Comparison of ENCODE assay signal across 2 cellular contexts in genomic region chr5:11903121-11903613, GRCh38.
TF ChIP-seq lines count a peak whose summit lies in the region.

No MANE protein-coding gene starts in this region.

TF ChIP-seq in liver, 16 proteins besides CTCF, POLR2A, EP300 and RAD21 (continued from another document):
- TF ChIP-seq SP1 (IDR thresholded peaks at IDR 0.05) (no peak), HNF4A (conservative IDR thresholded peaks at IDR 0.05) (no peak), EGR1 (IDR thresholded peaks at IDR 0.05; ENCODE audit: low read depth in 2 of 2) (no peak), REST (IDR thresholded peaks at IDR 0.05) (no peak), HNF4G (IDR thresholded peaks at IDR 0.05) (no peak)
- TF ChIP-seq, protein P1, sequence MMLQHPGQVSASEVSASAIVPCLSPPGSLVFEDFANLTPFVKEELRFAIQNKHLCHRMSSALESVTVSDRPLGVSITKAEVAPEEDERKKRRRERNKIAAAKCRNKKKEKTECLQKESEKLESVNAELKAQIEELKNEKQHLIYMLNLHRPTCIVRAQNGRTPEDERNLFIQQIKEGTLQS (IDR thresholded peaks at IDR 0.05): no peak

TF ChIP-seq in HepG2, 621 proteins besides CTCF, POLR2A, EP300 and RAD21 (continued from another document):
- TF ChIP-seq, protein P2, sequence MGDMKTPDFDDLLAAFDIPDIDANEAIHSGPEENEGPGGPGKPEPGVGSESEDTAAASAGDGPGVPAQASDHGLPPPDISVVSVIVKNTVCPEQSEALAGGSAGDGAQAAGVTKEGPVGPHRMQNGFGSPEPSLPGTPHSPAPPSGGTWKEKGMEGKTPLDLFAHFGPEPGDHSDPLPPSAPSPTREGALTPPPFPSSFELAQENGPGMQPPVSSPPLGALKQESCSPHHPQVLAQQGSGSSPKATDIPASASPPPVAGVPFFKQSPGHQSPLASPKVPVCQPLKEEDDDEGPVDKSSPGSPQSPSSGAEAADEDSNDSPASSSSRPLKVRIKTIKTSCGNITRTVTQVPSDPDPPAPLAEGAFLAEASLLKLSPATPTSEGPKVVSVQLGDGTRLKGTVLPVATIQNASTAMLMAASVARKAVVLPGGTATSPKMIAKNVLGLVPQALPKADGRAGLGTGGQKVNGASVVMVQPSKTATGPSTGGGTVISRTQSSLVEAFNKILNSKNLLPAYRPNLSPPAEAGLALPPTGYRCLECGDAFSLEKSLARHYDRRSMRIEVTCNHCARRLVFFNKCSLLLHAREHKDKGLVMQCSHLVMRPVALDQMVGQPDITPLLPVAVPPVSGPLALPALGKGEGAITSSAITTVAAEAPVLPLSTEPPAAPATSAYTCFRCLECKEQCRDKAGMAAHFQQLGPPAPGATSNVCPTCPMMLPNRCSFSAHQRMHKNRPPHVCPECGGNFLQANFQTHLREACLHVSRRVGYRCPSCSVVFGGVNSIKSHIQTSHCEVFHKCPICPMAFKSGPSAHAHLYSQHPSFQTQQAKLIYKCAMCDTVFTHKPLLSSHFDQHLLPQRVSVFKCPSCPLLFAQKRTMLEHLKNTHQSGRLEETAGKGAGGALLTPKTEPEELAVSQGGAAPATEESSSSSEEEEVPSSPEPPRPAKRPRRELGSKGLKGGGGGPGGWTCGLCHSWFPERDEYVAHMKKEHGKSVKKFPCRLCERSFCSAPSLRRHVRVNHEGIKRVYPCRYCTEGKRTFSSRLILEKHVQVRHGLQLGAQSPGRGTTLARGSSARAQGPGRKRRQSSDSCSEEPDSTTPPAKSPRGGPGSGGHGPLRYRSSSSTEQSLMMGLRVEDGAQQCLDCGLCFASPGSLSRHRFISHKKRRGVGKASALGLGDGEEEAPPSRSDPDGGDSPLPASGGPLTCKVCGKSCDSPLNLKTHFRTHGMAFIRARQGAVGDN (CRISPR knock-in tag; IDR thresholded peaks at IDR 0.05): no peak
- TF ChIP-seq ZBTB43 (CRISPR knock-in tag; conservative IDR thresholded peaks at IDR 0.05) (no peak), FOXK2 (IDR thresholded peaks at IDR 0.05) (no peak), ZNF547 (CRISPR knock-in tag; IDR thresholded peaks at IDR 0.05) (no peak), ZFYVE20 (CRISPR knock-in tag; IDR thresholded peaks at IDR 0.05; ENCODE audit: borderline replicate concordance, low read depth) (no peak), MTA3 (CRISPR knock-in tag; IDR thresholded peaks at IDR 0.05) (no peak), ZBTB34 (CRISPR knock-in tag; IDR thresholded peaks at IDR 0.05) (no peak), ZNF274 (CRISPR knock-in tag; IDR thresholded peaks at IDR 0.05) (no peak), HNRNPLL (IDR thresholded peaks at IDR 0.05; ENCODE audit: low read depth, low read length, poor library complexity, severe bottlenecking) (no peak), ZNF788 (CRISPR knock-in tag; IDR thresholded peaks at IDR 0.05; ENCODE audit: borderline replicate concordance) (no peak), NFE2L2 (IDR thresholded peaks at IDR 0.05; ENCODE audit: low read length) (no peak), CBX2 (IDR thresholded peaks at IDR 0.05; ENCODE audit: low read depth, low read length) (no peak), CBX2 (CRISPR knock-in tag; IDR thresholded peaks at IDR 0.05; ENCODE audit: low read depth) (no peak), REXO4 (CRISPR knock-in tag; IDR thresholded peaks at IDR 0.05; ENCODE audit: borderline replicate concordance) (no peak), PAWR (CRISPR knock-in tag; IDR thresholded peaks at IDR 0.05; ENCODE audit: borderline replicate concordance) (no peak)
- TF ChIP-seq, protein P3, sequence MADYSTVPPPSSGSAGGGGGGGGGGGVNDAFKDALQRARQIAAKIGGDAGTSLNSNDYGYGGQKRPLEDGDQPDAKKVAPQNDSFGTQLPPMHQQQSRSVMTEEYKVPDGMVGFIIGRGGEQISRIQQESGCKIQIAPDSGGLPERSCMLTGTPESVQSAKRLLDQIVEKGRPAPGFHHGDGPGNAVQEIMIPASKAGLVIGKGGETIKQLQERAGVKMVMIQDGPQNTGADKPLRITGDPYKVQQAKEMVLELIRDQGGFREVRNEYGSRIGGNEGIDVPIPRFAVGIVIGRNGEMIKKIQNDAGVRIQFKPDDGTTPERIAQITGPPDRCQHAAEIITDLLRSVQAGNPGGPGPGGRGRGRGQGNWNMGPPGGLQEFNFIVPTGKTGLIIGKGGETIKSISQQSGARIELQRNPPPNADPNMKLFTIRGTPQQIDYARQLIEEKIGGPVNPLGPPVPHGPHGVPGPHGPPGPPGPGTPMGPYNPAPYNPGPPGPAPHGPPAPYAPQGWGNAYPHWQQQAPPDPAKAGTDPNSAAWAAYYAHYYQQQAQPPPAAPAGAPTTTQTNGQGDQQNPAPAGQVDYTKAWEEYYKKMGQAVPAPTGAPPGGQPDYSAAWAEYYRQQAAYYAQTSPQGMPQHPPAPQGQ (CRISPR knock-in tag; IDR thresholded peaks at IDR 0.05; ENCODE audit: borderline replicate concordance): no peak
- TF ChIP-seq, protein P4, sequence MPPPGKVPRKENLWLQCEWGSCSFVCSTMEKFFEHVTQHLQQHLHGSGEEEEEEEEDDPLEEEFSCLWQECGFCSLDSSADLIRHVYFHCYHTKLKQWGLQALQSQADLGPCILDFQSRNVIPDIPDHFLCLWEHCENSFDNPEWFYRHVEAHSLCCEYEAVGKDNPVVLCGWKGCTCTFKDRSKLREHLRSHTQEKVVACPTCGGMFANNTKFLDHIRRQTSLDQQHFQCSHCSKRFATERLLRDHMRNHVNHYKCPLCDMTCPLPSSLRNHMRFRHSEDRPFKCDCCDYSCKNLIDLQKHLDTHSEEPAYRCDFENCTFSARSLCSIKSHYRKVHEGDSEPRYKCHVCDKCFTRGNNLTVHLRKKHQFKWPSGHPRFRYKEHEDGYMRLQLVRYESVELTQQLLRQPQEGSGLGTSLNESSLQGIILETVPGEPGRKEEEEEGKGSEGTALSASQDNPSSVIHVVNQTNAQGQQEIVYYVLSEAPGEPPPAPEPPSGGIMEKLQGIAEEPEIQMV (CRISPR knock-in tag; IDR thresholded peaks at IDR 0.05; ENCODE audit: low read depth): no peak
